Comparison of ENCODE assay signal across 16 cellular contexts in genomic region chr1:94901841-94902240, GRCh38.
"Had no signal": no experiment of that assay in that cellular context is flagged by ENCODE, and none has a peak within 500 bp of the region (broad histone marks: within the 10 kb centered on the region; RNA-seq: fewer than 3 reads in every experiment).

No MANE protein-coding gene starts in this region.

- DNase-seq: activated CD4-positive, alpha-beta T cell treated with anti-CD3 and anti-CD28 coated beads, Interleukin-2, amount 50 U/mL, for 4 hours; activated naive CD4-positive, alpha-beta T cell treated with anti-CD3 and anti-CD28 coated beads, Interleukin-2, amount 50 U/mL, for 16 hours; activated T-cell treated with anti-CD3 and anti-CD28 coated beads, Interleukin-2, amount 50 U/mL, for 1 hour; adrenal gland; body of pancreas; dermis blood vessel endothelial cell; foreskin fibroblast; immature natural killer cell; left cardiac atrium; lower lobe of right lung; midbrain; naive thymus-derived CD4-positive, alpha-beta T cell; right cardiac atrium; small intestine; tibial artery; uterus had no signal

- H3K36me3 Mint-ChIP-seq: immature natural killer cell had no signal

- H3K27me3 Mint-ChIP-seq: naive thymus-derived CD4-positive, alpha-beta T cell had no signal

- H3K27ac Mint-ChIP-seq: immature natural killer cell; naive thymus-derived CD4-positive, alpha-beta T cell had no signal

- ATAC-seq: body of pancreas; left cardiac atrium; lower lobe of right lung; naive thymus-derived CD4-positive, alpha-beta T cell; right cardiac atrium had no signal

- H3K4me3 Mint-ChIP-seq: immature natural killer cell; naive thymus-derived CD4-positive, alpha-beta T cell had no signal

- H3K9me3 Mint-ChIP-seq: immature natural killer cell; naive thymus-derived CD4-positive, alpha-beta T cell had no signal

- H3K4me1 Mint-ChIP-seq: immature natural killer cell; naive thymus-derived CD4-positive, alpha-beta T cell had no signal
